Comparison of ENCODE assay signal across 18 cellular contexts in genomic region chr4:13840573-13841185, GRCh38.
DNase-seq lines count a peak whose midpoint lies in the region; ATAC-seq, FAIRE-seq and TF ChIP-seq lines count a peak whose summit lies in the region.
"Had no signal": no experiment of that assay in that cellular context is flagged by ENCODE, and none has a peak within 500 bp of the region (broad histone marks: within the 10 kb centered on the region; RNA-seq: fewer than 3 reads in every experiment).

No MANE protein-coding gene starts in this region.

- H3K27ac Mint-ChIP-seq in CD8-positive, alpha-beta T cell = no peak overlapping the region
- H3K27ac Mint-ChIP-seq: CD4-positive, alpha-beta memory T cell had no signal

- no peak overlapping the region for H3K9ac ChIP-seq in GM12878 (ENCODE audit: control insufficient read depth, insufficient read depth, low read length)

- in situ Hi-C loops in GM12878 (cut with MboI) = no loop called here

- POLR2A ChIA-PET in GM12878 (lab: Charles Lee) = no interaction called here
- POLR2A ChIA-PET in CD8-positive, alpha-beta T cell (lab: Charles Lee) = no interaction called here

- H4K20me1 ChIP-seq in GM12878 (ENCODE audit: control insufficient read depth, insufficient read depth) = no peaks in the 10 kb centered on the region

- SMC1A ChIA-PET in GM12878 (lab: Charles Lee; ENCODE audit: uncharacterized antibody, unreplicated experiment) = no interaction called here

- RAD21 ChIA-PET in GM12878 (lab: Charles Lee; ENCODE audit: unreplicated experiment) = no interaction called here

- H3K4me3 Mint-ChIP-seq in CD8-positive, alpha-beta T cell = no peak overlapping the region
- H3K4me3 Mint-ChIP-seq: CD4-positive, alpha-beta memory T cell had no signal

- no peaks in the 10 kb centered on the region for H3K36me3 Mint-ChIP-seq in CD8-positive, alpha-beta T cell
- H3K36me3 Mint-ChIP-seq: CD4-positive, alpha-beta memory T cell had no signal

- no peaks in the 10 kb centered on the region for H3K27me3 ChIP-seq in GM12878 (replicated peaks in 1 of 2; ENCODE audit: control insufficient read depth in 2 of 2, insufficient read depth in 2 of 2, low read length in 1 of 2)
- H3K27me3 ChIP-seq in CD8-positive, alpha-beta T cell (ENCODE audit: insufficient read depth, low read length) = no peaks in the 10 kb centered on the region
- H3K27me3 ChIP-seq: BE2C had no signal

- 47% methylated on average over 11 of the region's 11 CpGs for whole genome bisulfite sequencing in GM12878 (ENCODE audit: insufficient coverage, insufficient replicate concordance, low lambda C conversion rate, missing lambda C conversion rate)

- no peak for TF ChIP-seq CTCF in GM12878 (IDR thresholded peaks at IDR 0.05 in 2 of 3, conservative IDR thresholded peaks at IDR 0.05 in 1 of 3; ENCODE audit: control insufficient read depth in 2 of 3, extremely low read depth in 1 of 3, insufficient read depth in 1 of 3, low read depth in 3 of 3, low read length in 3 of 3)
- TF ChIP-seq CTCF in CD8-positive, alpha-beta T cell (IDR thresholded peaks at IDR 0.05) = no peak

- H3K4me2 ChIP-seq in GM12878 (ENCODE audit: control insufficient read depth, insufficient read depth) = no peak overlapping the region

- H3K4me1 Mint-ChIP-seq in CD8-positive, alpha-beta T cell (ENCODE audit: low read depth) = no peaks in the 10 kb centered on the region
- H3K4me1 Mint-ChIP-seq: CD4-positive, alpha-beta memory T cell had no signal

- no peaks in the 10 kb centered on the region for H3K4me1 ChIP-seq in GM12878 (ENCODE audit: control insufficient read depth, insufficient read depth, low read length)
- H3K4me1 ChIP-seq in CD8-positive, alpha-beta T cell (ENCODE audit: insufficient read depth, low read length) = no peaks in the 10 kb centered on the region
- H3K4me1 ChIP-seq: BE2C had no signal

- H3K36me3 ChIP-seq in GM12878 (ENCODE audit: control insufficient read depth in 2 of 2, insufficient read depth in 2 of 2, low read length in 1 of 2) = no peaks in the 10 kb centered on the region
- H3K36me3 ChIP-seq in CD8-positive, alpha-beta T cell (ENCODE audit: insufficient read depth, low read length) = no peaks in the 10 kb centered on the region
- H3K36me3 ChIP-seq: BE2C had no signal

- no peak overlapping the region for H2AFZ ChIP-seq in GM12878 (ENCODE audit: control insufficient read depth, low read depth, low read length)

- no peak for TF ChIP-seq EP300 in GM12878 (IDR thresholded peaks at IDR 0.05; ENCODE audit: borderline replicate concordance in 1 of 2, control insufficient read depth in 1 of 2, low read depth in 2 of 2, low read length in 2 of 2)

- H3K9me3 Mint-ChIP-seq in CD8-positive, alpha-beta T cell = no peaks in the 10 kb centered on the region

- H3K27ac ChIP-seq in GM12878 (ENCODE audit: control insufficient read depth, insufficient read depth) = no peak overlapping the region
- H3K27ac ChIP-seq in CD8-positive, alpha-beta T cell (ENCODE audit: low read depth, low read length) = no peak overlapping the region
- H3K27ac ChIP-seq: HL-60 had no signal

- H3K79me2 ChIP-seq in GM12878 (ENCODE audit: control insufficient read depth, insufficient read depth, low read length) = no peaks in the 10 kb centered on the region

- no peaks in the 10 kb centered on the region for H3K9me3 ChIP-seq in GM12878 (replicated peaks; ENCODE audit: control insufficient read depth, insufficient read depth, low read length)
- H3K9me3 ChIP-seq in CD8-positive, alpha-beta T cell (ENCODE audit: low read length) = no peaks in the 10 kb centered on the region
- H3K9me3 ChIP-seq: BE2C had no signal

- ATAC-seq in GM12878 (no peak), Right ventricle myocardium superior (ENCODE audit: poor library complexity) (peak; percentile 79), GM18868 (IDR thresholded peaks at IDR 0.05; ENCODE audit: unreplicated experiment) (no peak)
- no peak for ATAC-seq in CD8-positive, alpha-beta T cell
- ATAC-seq: HCT116 had no signal

- DNase-seq in GM12878 (ENCODE audit: low read depth, low spot score) (no peak), Right ventricle myocardium superior (no peak), kidney tubule cell (ENCODE audit: low spot score) (peak; percentile 16), NCI-H1436 (lab: John Stamatoyannopoulos, UW) (no peak), T-helper 1 cell (no peak)
- no peak for DNase-seq in CD8-positive, alpha-beta T cell
- DNase-seq: BE2C; CD4-positive, alpha-beta memory T cell; DMS79; MV-4-11; NCI-H1417; NCI-H1930; NCI-H69; NK-92 treated with Interleukin-12 subunit alpha and Interleukin-12 subunit beta, amount 100 ng/mL, for 24 hours had no signal

- intact Hi-C loops in GM12878 (cut with micrococcal nuclease; ENCODE audit: unreplicated experiment) = no loop called here
- intact Hi-C loops in Right ventricle myocardium superior (cut with DNase I) = no loop called here
- intact Hi-C loops in CD8-positive, alpha-beta T cell (cut with DNase I, micrococcal nuclease) = no loop called here

- CTCF ChIA-PET in GM12878 (lab: Yijun Ruan, JAX) = no interaction called here
- CTCF ChIA-PET in CD8-positive, alpha-beta T cell (lab: Charles Lee) = no interaction called here

- BruUV-seq in GM12878 (replicated peaks; lab: Mats Ljungman, UMichigan) = no TSS peak

- H3K27me3 Mint-ChIP-seq in CD8-positive, alpha-beta T cell (ENCODE audit: low read depth) = peaks cover 3% of the 10 kb centered on the region
- H3K27me3 Mint-ChIP-seq: CD4-positive, alpha-beta memory T cell had no signal

- no peak overlapping the region for H3K4me3 ChIP-seq in GM12878
- no peak overlapping the region for H3K4me3 ChIP-seq in CD8-positive, alpha-beta T cell (ENCODE audit: low read depth, low read length)

- no peak for TF ChIP-seq RAD21 in GM12878 (IDR thresholded peaks at IDR 0.05; ENCODE audit: insufficient read depth, low read depth, low read length)

- no peak for TF ChIP-seq POLR2A in GM12878 (IDR thresholded peaks at IDR 0.05; ENCODE audit: low read depth, low read length)

- no peak for FAIRE-seq in GM12878 (lab: Jason Lieb, UNC)
- FAIRE-seq: HTR-8/SVneo had no signal

TF ChIP-seq in GM12878, 131 proteins besides CTCF, POLR2A, EP300 and RAD21:
- TF ChIP-seq NR2C2 (IDR thresholded peaks at IDR 0.05; ENCODE audit: borderline replicate concordance, control insufficient read depth, insufficient read length, low read depth) (no peak), NR2C1 (IDR thresholded peaks at IDR 0.05) (no peak), SIN3A (IDR thresholded peaks at IDR 0.05; ENCODE audit: low read depth, low read length) (no peak), BCL3 (IDR thresholded peaks at IDR 0.05; ENCODE audit: borderline replicate concordance, insufficient read depth, low read depth, low read length, poor library complexity, severe bottlenecking) (peak; percentile 50)
